ENCODE assay signal across 8 cellular contexts in genomic region chr1:8170059-8170835, GRCh38.
DNase-seq lines count a peak whose midpoint lies in the region; ATAC-seq and TF ChIP-seq lines count a peak whose summit lies in the region.

No MANE protein-coding gene starts in this region.

- H3K27ac ChIP-seq in CD4-positive, CD25-positive, alpha-beta regulatory T cell (ENCODE audit: insufficient read depth, low read length, poor library complexity, severe bottlenecking) = peak overlapping the region; percentile 84

- no peaks in the 10 kb centered on the region for H3K27me3 ChIP-seq in CD4-positive, CD25-positive, alpha-beta regulatory T cell (ENCODE audit: control insufficient read depth, insufficient read depth, low read length)

- intact Hi-C loops in MCF 10A (cut with micrococcal nuclease) = no loop called here
- intact Hi-C loops in natural killer cell (cut with micrococcal nuclease) = no loop called here

- H3K4me1 ChIP-seq in CD4-positive, CD25-positive, alpha-beta regulatory T cell (ENCODE audit: control insufficient read depth, insufficient read depth, low read length, poor library complexity, severe bottlenecking) = peaks cover 39% of the 10 kb centered on the region

- CTCF ChIA-PET in MCF 10A (lab: Yijun Ruan, JAX) = interaction anchor here (0.8 kb wide), 1 partner anchor 93 kb away, joined by 3 read pairs; no protein-coding TSS in a partner anchor

- H3K9me3 Mint-ChIP-seq in CD4-positive, CD25-positive, alpha-beta regulatory T cell = peaks cover 0 to 3% (median 0%) of the 10 kb centered on the region in 7 donors
- no peaks in the 10 kb centered on the region for H3K9me3 Mint-ChIP-seq in MCF 10A (ENCODE audit: unreplicated experiment)
- H3K9me3 Mint-ChIP-seq in natural killer cell = no peaks in the 10 kb centered on the region

- DNase-seq in CD4-positive, CD25-positive, alpha-beta regulatory T cell = no peak
- DNase-seq in MCF 10A (ENCODE audit: unreplicated experiment) (no peak), natural killer cell (no peak), NCI-H774 (lab: John Stamatoyannopoulos, UW) (no peak), islet precursor cell (no peak), GM13976 (ENCODE audit: low spot score) (no peak)

- H3K27ac Mint-ChIP-seq in CD4-positive, CD25-positive, alpha-beta regulatory T cell = peak overlapping the region; percentile 96 to 99 (median 98)
- H3K27ac Mint-ChIP-seq in MCF 10A (ENCODE audit: low read depth, unreplicated experiment) = peak overlapping the region; percentile 94
- H3K27ac Mint-ChIP-seq in natural killer cell = peak overlapping the region; percentile 94 to 97

- POLR2A ChIA-PET in MCF 10A (lab: Yijun Ruan, JAX) = interaction anchor here (0.7 to 2.7 kb wide), 15 partner anchors 12 to 152 kb away, joined by 3 to 19 read pairs (median 4); no protein-coding TSS in a partner anchor

- peaks cover 7% of the 10 kb centered on the region for H3K36me3 Mint-ChIP-seq in CD4-positive, CD25-positive, alpha-beta regulatory T cell
- H3K36me3 Mint-ChIP-seq in MCF 10A (ENCODE audit: insufficient read depth, unreplicated experiment) (no peaks in the 10 kb centered on the region), natural killer cell (no peaks in the 10 kb centered on the region)

- peak in 1 of 2 donors; percentile 5 for ATAC-seq in CD4-positive, CD25-positive, alpha-beta regulatory T cell (ENCODE audit: low read depth in 2 of 2)
- ATAC-seq in HG03097 (IDR thresholded peaks at IDR 0.05; ENCODE audit: low FRiP score, unreplicated experiment) = peak; percentile 4
- peak in 1 of 3 donors; percentile 4 for ATAC-seq in natural killer cell
- ATAC-seq in HG02623 (IDR thresholded peaks at IDR 0.05; ENCODE audit: unreplicated experiment) = no peak

- in situ Hi-C loops in GM13976 (cut with MboI; ENCODE audit: low sequenced_read_pairs, unreplicated experiment) = no loop called here

- H3K4me1 Mint-ChIP-seq in CD4-positive, CD25-positive, alpha-beta regulatory T cell = peaks cover 12 to 63% (median 36%) of the 10 kb centered on the region in 4 donors
- peaks cover 25% of the 10 kb centered on the region for H3K4me1 Mint-ChIP-seq in MCF 10A (ENCODE audit: insufficient read depth, unreplicated experiment)
- peaks cover 22 to 35% of the 10 kb centered on the region in 2 donors for H3K4me1 Mint-ChIP-seq in natural killer cell

- TF ChIP-seq CTCF in MCF 10A (IDR thresholded peaks at IDR 0.05; ENCODE audit: unreplicated experiment) (no peak), natural killer cell (IDR thresholded peaks at IDR 0.05) (no peak), GM13976 (IDR thresholded peaks at IDR 0.05; ENCODE audit: borderline replicate concordance, control extremely low read depth, extremely low read depth, insufficient read depth, missing control alignments) (no peak)

- BruUV-seq in MCF 10A (replicated peaks; lab: Mats Ljungman, UMichigan) = no TSS peak

- peak overlapping the region; percentile 55 for H3K4me3 ChIP-seq in CD4-positive, CD25-positive, alpha-beta regulatory T cell (ENCODE audit: low read depth, low read length)

- no peaks in the 10 kb centered on the region for H3K9me3 ChIP-seq in CD4-positive, CD25-positive, alpha-beta regulatory T cell (ENCODE audit: control insufficient read depth in 2 of 2, low read length in 2 of 2)

- no peaks in the 10 kb centered on the region for H3K27me3 Mint-ChIP-seq in CD4-positive, CD25-positive, alpha-beta regulatory T cell
- H3K27me3 Mint-ChIP-seq in MCF 10A (ENCODE audit: insufficient read depth, unreplicated experiment) (no peaks in the 10 kb centered on the region), natural killer cell (ENCODE audit: low read depth in 2 of 2) (no peaks in the 10 kb centered on the region)

- H3K4me3 Mint-ChIP-seq in CD4-positive, CD25-positive, alpha-beta regulatory T cell = peak overlapping the region; percentile 27 to 75 (median 72)
- H3K4me3 Mint-ChIP-seq in MCF 10A (ENCODE audit: unreplicated experiment) = no peak overlapping the region
- H3K4me3 Mint-ChIP-seq in natural killer cell = peak overlapping the region; percentile 74

- H3K36me3 ChIP-seq in CD4-positive, CD25-positive, alpha-beta regulatory T cell (ENCODE audit: control insufficient read depth, insufficient read depth, low read length) = no peaks in the 10 kb centered on the region
